ENCODE assay signal across 9 cellular contexts in genomic region chr1:226444901-226445300, GRCh38. TPM values are rescaled to one million over a fixed set of nuclear protein-coding genes. Genes with fewer than 3 reads are reported as not detected.
DNase-seq lines count a peak whose midpoint lies in the region; ATAC-seq lines count a peak whose summit lies in the region.
"Had no signal": no experiment of that assay in that cellular context is flagged by ENCODE, and none has a peak within 500 bp of the region (broad histone marks: within the 10 kb centered on the region; RNA-seq: fewer than 3 reads in every experiment).

No MANE protein-coding gene starts in this region.

- H3K27ac Mint-ChIP-seq in CD8-positive, alpha-beta memory T cell, result peak overlapping the region; percentile 5 to 94 (median 88)

- peak overlapping the region in 6 of 7 donors; percentile 2 to 84 (median 60) for H3K4me3 Mint-ChIP-seq in CD8-positive, alpha-beta memory T cell

- CTCF ChIA-PET in CD8-positive, alpha-beta memory T cell (lab: Charles Lee), result interaction anchor here (0.8 to 9.7 kb wide), 12 partner anchors 10 to 159 kb away, joined by 3 to 77 read pairs (median 5); partner anchors contain the start of gene PARP1

- no peak overlapping the region for H3K18ac ChIP-seq in mesendoderm (ENCODE audit: low read length)

- H3K4me2 ChIP-seq in mesendoderm (ENCODE audit: low read length), result no peak overlapping the region

- H3K9me3 ChIP-seq in CD8-positive, alpha-beta memory T cell (ENCODE audit: low read length), result no peaks in the 10 kb centered on the region
- H3K9me3 ChIP-seq: ascending aorta had no signal

- H3K27me3 ChIP-seq in CD8-positive, alpha-beta memory T cell (ENCODE audit: insufficient read depth, low read length, poor library complexity, severe bottlenecking), result no peaks in the 10 kb centered on the region
- H3K27me3 ChIP-seq in mesendoderm (ENCODE audit: insufficient read depth, low read length, poor library complexity), result no peaks in the 10 kb centered on the region
- H3K27me3 ChIP-seq: ascending aorta had no signal

- no peaks in the 10 kb centered on the region for H3K36me3 Mint-ChIP-seq in CD8-positive, alpha-beta memory T cell

- H2AK5ac ChIP-seq in mesendoderm (ENCODE audit: low read length), result no peak overlapping the region

- no peak overlapping the region for H3K4ac ChIP-seq in mesendoderm (ENCODE audit: low read depth, low read length)

- no peak overlapping the region for H3K9ac ChIP-seq in mesendoderm (ENCODE audit: low read length)

- no peaks in the 10 kb centered on the region for H3K36me3 ChIP-seq in CD8-positive, alpha-beta memory T cell (ENCODE audit: insufficient read depth, low read length)
- no peaks in the 10 kb centered on the region for H3K36me3 ChIP-seq in mesendoderm (ENCODE audit: control insufficient read depth, insufficient read depth, low read length)
- H3K36me3 ChIP-seq: ascending aorta had no signal

- no peak overlapping the region for H2BK120ac ChIP-seq in mesendoderm (ENCODE audit: low read depth, low read length)

- H3K79me2 ChIP-seq in mesendoderm (ENCODE audit: control insufficient read depth, insufficient read depth, low read length), result no peaks in the 10 kb centered on the region

- H3K27ac ChIP-seq in CD8-positive, alpha-beta memory T cell (ENCODE audit: low read depth, low read length), result no peak overlapping the region
- H3K27ac ChIP-seq in mesendoderm (ENCODE audit: low read depth, low read length), result no peak overlapping the region
- H3K27ac ChIP-seq: ascending aorta had no signal

- no peak overlapping the region for H4K5ac ChIP-seq in mesendoderm (ENCODE audit: low read length)

- H2BK5ac ChIP-seq in mesendoderm (ENCODE audit: low read length), result no peak overlapping the region

- ATAC-seq in GM21381 (IDR thresholded peaks at IDR 0.05; ENCODE audit: unreplicated experiment), result peak; percentile 100
- peak; percentile 99 for ATAC-seq in HG03565 (IDR thresholded peaks at IDR 0.05; ENCODE audit: unreplicated experiment)

- H3K4me3 ChIP-seq in CD8-positive, alpha-beta memory T cell (ENCODE audit: low read length), result no peak overlapping the region
- no peak overlapping the region for H3K4me3 ChIP-seq in mesendoderm (ENCODE audit: low read length)
- H3K4me3 ChIP-seq: ascending aorta had no signal

- peak; percentile 27 to 85 (median 78) for DNase-seq in CD8-positive, alpha-beta memory T cell
- DNase-seq in activated T-cell treated with anti-CD3 and anti-CD28 coated beads for 1 hour (ENCODE audit: low read depth) (peak; percentile 30), mesendoderm (no peak), AG08395 (ENCODE audit: low spot score) (no peak), ureter (ENCODE audit: low spot score) (no peak)
- peak; percentile 68 for DNase-seq in stimulated activated CD4-positive, alpha-beta T cell treated with anti-CD3 and anti-CD28 coated beads, Interleukin-15, amount 100 ng/mL, for 24 hours

- H3K79me1 ChIP-seq in mesendoderm (ENCODE audit: low read length), result no peaks in the 10 kb centered on the region

- no peak overlapping the region for H3K56ac ChIP-seq in mesendoderm (ENCODE audit: low read length)

- POLR2A ChIA-PET in CD8-positive, alpha-beta memory T cell (lab: Charles Lee), result interaction anchor here (1.0 to 2.3 kb wide), 3 partner anchors 12 to 37 kb away, joined by 5 to 14 read pairs (median 9); partner anchors contain the start of gene PARP1

- H3K23ac ChIP-seq in mesendoderm (ENCODE audit: low read length), result no peak overlapping the region

- peaks cover 26 to 33% (median 29%) of the 10 kb centered on the region in 3 donors for H3K4me1 Mint-ChIP-seq in CD8-positive, alpha-beta memory T cell

- H3K9me3 Mint-ChIP-seq in CD8-positive, alpha-beta memory T cell, result no peaks in the 10 kb centered on the region

- no peak overlapping the region for H2BK15ac ChIP-seq in mesendoderm (replicated peaks; ENCODE audit: low read depth)

- WGBS in mesendoderm (ENCODE audit: extremely low coverage, insufficient coverage, low lambda C conversion rate), result no CpG with 5 or more reads among the region's 2 CpGs

- no peaks in the 10 kb centered on the region for H3K27me3 Mint-ChIP-seq in CD8-positive, alpha-beta memory T cell

- H3K4me1 ChIP-seq in CD8-positive, alpha-beta memory T cell (ENCODE audit: insufficient read depth, low read length), result peaks cover 33% of the 10 kb centered on the region
- no peaks in the 10 kb centered on the region for H3K4me1 ChIP-seq in mesendoderm (ENCODE audit: control insufficient read depth, low read depth, low read length)
- H3K4me1 ChIP-seq: ascending aorta had no signal

- no peak overlapping the region for H4K8ac ChIP-seq in mesendoderm (ENCODE audit: low read depth, low read length)

RNA-seq across cellular contexts. Expression of gene PARP1, which starts 37.0 kb away (rescaled TPM):
- total RNA-seq in CD8-positive, alpha-beta memory T cell, result 100 to 1,000 TPM; 224 to 234 TPM
- 137 TPM for polyA plus RNA-seq in CD8-positive, alpha-beta memory T cell
- polyA plus RNA-seq in mesendoderm (2013, experiment 1 of 2), result 277 TPM
- polyA plus RNA-seq in mesendoderm (2013, experiment 2 of 2), result 282 TPM
- 75.8 TPM for total RNA-seq in ureter

Comparison
In these comparisons a context has a peak if more than half of its experiments do, and no peak if none do; other contexts are left out.
1. DNase-seq: peak in CD8-positive, alpha-beta memory T cell (5 of 5), activated T-cell treated with anti-CD3 and anti-CD28 coated beads for 1 hour (single experiment) and stimulated activated CD4-positive, alpha-beta T cell treated with anti-CD3 and anti-CD28 coated beads, Interleukin-15, amount 100 ng/mL, for 24 hours (single experiment); none in mesendoderm (single experiment), AG08395 (single experiment) and ureter (single experiment).